In genomic region chr13:76886005-76886291, GRCh38 we compare ENCODE assay signal across 8 cellular contexts. TPM values are rescaled to one million over a fixed set of nuclear protein-coding genes. Genes with fewer than 3 reads are reported as not detected.
DNase-seq lines count a peak whose midpoint lies in the region; ATAC-seq and TF ChIP-seq lines count a peak whose summit lies in the region.

No MANE protein-coding gene starts in this region.

- TF ChIP-seq CTCF in Calu3 (IDR thresholded peaks at IDR 0.05; ENCODE audit: unreplicated experiment) = no peak
- TF ChIP-seq CTCF in MCF 10A (IDR thresholded peaks at IDR 0.05; ENCODE audit: unreplicated experiment) = no peak

- ATAC-seq in HG03354 (IDR thresholded peaks at IDR 0.05; ENCODE audit: poor library complexity, severe bottlenecking, unreplicated experiment) = peak; percentile 34
- no peak for ATAC-seq in HG03025 (IDR thresholded peaks at IDR 0.05; ENCODE audit: low FRiP score, unreplicated experiment)

- POLR2A ChIA-PET in MCF 10A (lab: Yijun Ruan, JAX) = interaction anchor here (0.7 to 4.9 kb wide), 24 partner anchors 9 to 1123 kb away, joined by 3 to 71 read pairs (median 6); partner anchors contain the start of gene CLN5

- no peaks in the 10 kb centered on the region for H3K4me1 Mint-ChIP-seq in Calu3 (ENCODE audit: low read depth, unreplicated experiment)
- peaks cover 34% of the 10 kb centered on the region for H3K4me1 Mint-ChIP-seq in MCF 10A (ENCODE audit: insufficient read depth, unreplicated experiment)

- H3K27me3 Mint-ChIP-seq in Calu3 (ENCODE audit: unreplicated experiment) (no peaks in the 10 kb centered on the region), MCF 10A (ENCODE audit: insufficient read depth, unreplicated experiment) (no peaks in the 10 kb centered on the region)

- H3K4me3 Mint-ChIP-seq in Calu3 (ENCODE audit: low read depth, unreplicated experiment) (peak overlapping the region; percentile 54), MCF 10A (ENCODE audit: unreplicated experiment) (peak overlapping the region; percentile 94)

- CTCF ChIA-PET in Calu3 (lab: Charles Lee) = interaction anchor here (0.8 kb wide), 1 partner anchor 63 kb away, joined by 5 read pairs; no protein-coding TSS in a partner anchor
- CTCF ChIA-PET in MCF 10A (lab: Yijun Ruan, JAX) = interaction anchor here (0.6 to 4.9 kb wide), 48 partner anchors 11 to 1219 kb away, joined by 3 to 101 read pairs (median 5); no protein-coding TSS in a partner anchor

- intact Hi-C loops in Calu3 (cut with micrococcal nuclease; ENCODE audit: unreplicated experiment) (no loop called here), MCF 10A (cut with micrococcal nuclease) (loop anchor here (5.0 kb wide), 2 partner anchors 96 to 1009 kb away; no protein-coding TSS in a partner anchor)

- H3K9me3 Mint-ChIP-seq in Calu3 (ENCODE audit: low read depth, unreplicated experiment) = no peaks in the 10 kb centered on the region
- H3K9me3 Mint-ChIP-seq in MCF 10A (ENCODE audit: unreplicated experiment) = no peaks in the 10 kb centered on the region

- H3K36me3 Mint-ChIP-seq in Calu3 (ENCODE audit: insufficient read depth, unreplicated experiment) (peaks cover 18% of the 10 kb centered on the region), MCF 10A (ENCODE audit: insufficient read depth, unreplicated experiment) (no peaks in the 10 kb centered on the region)

- BruUV-seq in Calu3 (replicated peaks; lab: Mats Ljungman, UMichigan) (no TSS peak), MCF 10A (replicated peaks; lab: Mats Ljungman, UMichigan) (no TSS peak)

- H3K27ac Mint-ChIP-seq in Calu3 (ENCODE audit: unreplicated experiment) (no peak overlapping the region), MCF 10A (ENCODE audit: low read depth, unreplicated experiment) (no peak overlapping the region)

- DNase-seq in Calu3 = no peak
- no peak for DNase-seq in MCF 10A (ENCODE audit: unreplicated experiment)
- DNase-seq in mucosa of gallbladder (ENCODE audit: low spot score) = peak; percentile 19
- DNase-seq in RKO (ENCODE audit: low spot score) = no peak
- no peak for DNase-seq in HuH-7.5 (ENCODE audit: low spot score)
- DNase-seq in NCI-H1694 treated with DMSO at 0.1 percent for 48 hours (lab: John Stamatoyannopoulos, UW) = no peak

RNA-seq across cellular contexts. Expression of gene KCTD12, which starts 0.3 kb away (rescaled TPM):
- total RNA-seq in Calu3 (2022) (2.8 and 3.7 TPM in 2 replicates), MCF 10A (2022) (15.6 and 15.8 TPM in 2 replicates), mucosa of gallbladder (77.3 TPM)
